In genomic region chr1:154906621-154907081, GRCh38 we compare ENCODE assay signal across 1 cellular context.
TF ChIP-seq lines count a peak whose summit lies in the region.

No MANE protein-coding gene starts in this region.

TF ChIP-seq in GM12878, 131 proteins besides CTCF, POLR2A, EP300 and RAD21:
- no peak for TF ChIP-seq TCF12 (IDR thresholded peaks at IDR 0.05; ENCODE audit: low read depth, low read length)
- no peak for TF ChIP-seq NFYA (IDR thresholded peaks at IDR 0.05; ENCODE audit: borderline replicate concordance, low read depth, low read length)
- no peak for TF ChIP-seq MTA3 (IDR thresholded peaks at IDR 0.05; ENCODE audit: borderline replicate concordance, low read length)
- TF ChIP-seq ZNF24 (IDR thresholded peaks at IDR 0.05), result no peak
- TF ChIP-seq IKZF2 (IDR thresholded peaks at IDR 0.05), result peak in 1 of 2 experiments; percentile 46; a peak in 1 of 4 replicates
- TF ChIP-seq IKZF1 (conservative IDR thresholded peaks at IDR 0.05), result peak; percentile 49; the same call in 1 of the 2 replicates
- TF ChIP-seq SMC3 (IDR thresholded peaks at IDR 0.05; ENCODE audit: borderline replicate concordance, low read length), result peak; percentile 28; the same call in 1 of the 2 replicates
- no peak for TF ChIP-seq ZBTB40 (IDR thresholded peaks at IDR 0.05; ENCODE audit: borderline replicate concordance)
